8 cellular contexts compared by ENCODE assay signal in genomic region chr1:39573736-39574624, GRCh38. TPM values are rescaled to one million over a fixed set of nuclear protein-coding genes. Genes with fewer than 3 reads are reported as not detected.
DNase-seq lines count a peak whose midpoint lies in the region; ATAC-seq and TF ChIP-seq lines count a peak whose summit lies in the region.

No MANE protein-coding gene starts in this region.

- H3K27me3 Mint-ChIP-seq in endodermal cell (ENCODE audit: insufficient read depth) = peaks cover 6% of the 10 kb centered on the region
- H3K27me3 Mint-ChIP-seq in naive B cell = no peaks in the 10 kb centered on the region

- no peaks in the 10 kb centered on the region for H3K9me3 Mint-ChIP-seq in endodermal cell
- no peaks in the 10 kb centered on the region for H3K9me3 Mint-ChIP-seq in naive B cell

- ATAC-seq in PC-3 (peak; percentile 24), naive B cell (ENCODE audit: low read depth in 2 of 2) (no peak), HG02610 (IDR thresholded peaks at IDR 0.05; ENCODE audit: unreplicated experiment) (no peak), HG02798 (IDR thresholded peaks at IDR 0.05; ENCODE audit: poor library complexity, unreplicated experiment) (no peak)

- no peaks in the 10 kb centered on the region for H3K9me2 ChIP-seq in PC-3 (replicated peaks; ENCODE audit: low read length)

- H3K36me3 ChIP-seq in GM06990 (ENCODE audit: control insufficient read depth, insufficient read depth, low read length) (peaks cover 21% of the 10 kb centered on the region), PC-3 (ENCODE audit: low read depth, low read length) (peaks cover 48% of the 10 kb centered on the region), endodermal cell (ENCODE audit: control insufficient read depth, insufficient read depth, low read length) (peaks cover 62% of the 10 kb centered on the region)

- DNase-seq in GM06990 (ENCODE audit: extremely low read depth, insufficient read length) = no peak
- DNase-seq in PC-3 = peak; percentile 39
- DNase-seq in endodermal cell = no peak
- no peak for DNase-seq in naive B cell
- DNase-seq in DMS153 (lab: John Stamatoyannopoulos, UW) = no peak
- DNase-seq in GOT3 (lab: John Stamatoyannopoulos, UW) = no peak

- H3K27ac Mint-ChIP-seq in endodermal cell (no peak overlapping the region), naive B cell (peak overlapping the region in 5 of 6 donors; percentile 24 to 67 (median 59))

- CTCF ChIA-PET in PC-3 (lab: Charles Lee) = interaction anchor here (0.6 to 0.9 kb wide), 2 partner anchors 32 to 389 kb away, joined by 3 read pairs; no protein-coding TSS in a partner anchor

- no TSS peak for BruUV-seq in PC-3 (replicated peaks; lab: Mats Ljungman, UMichigan)

- peaks cover 64% of the 10 kb centered on the region for H3K36me3 Mint-ChIP-seq in endodermal cell (ENCODE audit: low read depth)
- H3K36me3 Mint-ChIP-seq in naive B cell = peaks cover 19 to 20% of the 10 kb centered on the region in 2 donors

- no peaks in the 10 kb centered on the region for H3K27me3 ChIP-seq in GM06990 (replicated peaks; ENCODE audit: control insufficient read depth, insufficient read depth, low read length)
- no peaks in the 10 kb centered on the region for H3K27me3 ChIP-seq in PC-3 (ENCODE audit: low read length)
- no peaks in the 10 kb centered on the region for H3K27me3 ChIP-seq in endodermal cell (ENCODE audit: control insufficient read depth, insufficient read depth, low read length, poor library complexity, severe bottlenecking)

- POLR2A ChIA-PET in PC-3 (lab: Charles Lee; ENCODE audit: unreplicated experiment) = interaction anchor here (0.7 kb wide), 1 partner anchor 175 kb away, joined by 3 read pairs; no protein-coding TSS in a partner anchor

- H3K9me3 ChIP-seq in PC-3 (ENCODE audit: low read length) (no peaks in the 10 kb centered on the region), endodermal cell (ENCODE audit: control insufficient read depth, low read length) (no peaks in the 10 kb centered on the region)

- no peak overlapping the region for H3K27ac ChIP-seq in PC-3 (ENCODE audit: low read length)
- no peak overlapping the region for H3K27ac ChIP-seq in endodermal cell (ENCODE audit: low read depth, low read length)

- peak overlapping the region; percentile 98 for H3K4me2 ChIP-seq in PC-3 (ENCODE audit: low read length)

- H3F3A ChIP-seq in PC-3 (ENCODE audit: low read length, unreplicated experiment) = no peaks in the 10 kb centered on the region

- H3K4me3 Mint-ChIP-seq in endodermal cell (peak overlapping the region; percentile 87), naive B cell (peak overlapping the region; percentile 77 to 97 (median 91))

- peaks cover 72% of the 10 kb centered on the region for H3K79me2 ChIP-seq in PC-3 (ENCODE audit: low read length)

- intact Hi-C loops in PC-3 (cut with micrococcal nuclease) = no loop called here

- peaks cover 63% of the 10 kb centered on the region for H4K20me1 ChIP-seq in PC-3 (ENCODE audit: low read length)

- peaks cover 41% of the 10 kb centered on the region for H3K4me1 Mint-ChIP-seq in endodermal cell
- peaks cover 24 to 34% (median 31%) of the 10 kb centered on the region in 3 donors for H3K4me1 Mint-ChIP-seq in naive B cell

- 79 to 83% methylated on average over 6 to 10 of the region's 12 CpGs for WGBS in endodermal cell (ENCODE audit: insufficient coverage in 1 of 2, insufficient read length in 1 of 2), 2 experiments

- peak overlapping the region; percentile 87 for H3K4me3 ChIP-seq in GM06990 (replicated peaks; ENCODE audit: low read depth, low read length)
- H3K4me3 ChIP-seq in PC-3 (ENCODE audit: low read length) = peak overlapping the region; percentile 92
- H3K4me3 ChIP-seq in endodermal cell (ENCODE audit: low read length) = peak overlapping the region; percentile 85

- H3K4me1 ChIP-seq in PC-3 (ENCODE audit: insufficient read depth, low read length) = peaks cover 19% of the 10 kb centered on the region
- peaks cover 8% of the 10 kb centered on the region for H3K4me1 ChIP-seq in endodermal cell (ENCODE audit: control insufficient read depth, insufficient read depth, low read length)

- no peak for TF ChIP-seq CTCF in GM06990 (IDR thresholded peaks at IDR 0.05; ENCODE audit: insufficient read depth, low read length, poor library complexity, severe bottlenecking)
- TF ChIP-seq CTCF in PC-3 (conservative IDR thresholded peaks at IDR 0.05; ENCODE audit: low read depth, low read length) = no peak
- TF ChIP-seq CTCF in endodermal cell (conservative IDR thresholded peaks at IDR 0.05) = no peak

- H3K9ac ChIP-seq in PC-3 (ENCODE audit: low read length) = peak overlapping the region; percentile 97
- H3K9ac ChIP-seq in endodermal cell (ENCODE audit: extremely low read depth, low read length, poor library complexity, severe bottlenecking) = no peak overlapping the region

- no peak overlapping the region for H2AFZ ChIP-seq in PC-3 (ENCODE audit: low read length)

RNA-seq across cellular contexts. Expression of gene PABPC4, which starts 2.6 kb away (rescaled TPM):
- total RNA-seq in PC-3 (2014; rRNA removed) = 136 and 187 TPM in 2 replicates
- 100 to 1,000 TPM; 230 to 270 TPM for total RNA-seq in endodermal cell
- polyA plus RNA-seq in endodermal cell (2013, experiment 1 of 2) = 153 TPM
- polyA plus RNA-seq in endodermal cell (2013, experiment 2 of 2) = 140 TPM
- 10 to 100 TPM in 5 of 6 donors, 1 to 10 TPM in 1; 8.0 to 32.3 (median 15.9) TPM for polyA plus RNA-seq in naive B cell (ENCODE audit: low read depth in 6 of 6)
